ENCODE assay signal across 33 cellular contexts in genomic region chr1:114131526-114132220, GRCh38. TPM values are rescaled to one million over a fixed set of nuclear protein-coding genes. Genes with fewer than 3 reads are reported as not detected.
DNase-seq lines count a peak whose midpoint lies in the region; ATAC-seq, FAIRE-seq and TF ChIP-seq lines count a peak whose summit lies in the region.
"Had no signal": no experiment of that assay in that cellular context is flagged by ENCODE, and none has a peak within 500 bp of the region (broad histone marks: within the 10 kb centered on the region; RNA-seq: fewer than 3 reads in every experiment).

No MANE protein-coding gene starts in this region.

- H3K36me3 Mint-ChIP-seq in WTC11 (peaks cover 89% of the 10 kb centered on the region), natural killer cell (no peaks in the 10 kb centered on the region)
- H3K36me3 Mint-ChIP-seq: immature natural killer cell; stimulated activated naive B cell treated with anti-CD40 and anti-IgM and Interleukin-4, amounts not matched to agents 10 μg/mL and 1 μg/mL and 100 μg/mL, for 72 hours; T-cell had no signal

- intact Hi-C loops in kidney (cut with DNase I), result no loop called here
- intact Hi-C loops in natural killer cell (cut with micrococcal nuclease), result no loop called here

- H3K9ac ChIP-seq in kidney (ENCODE audit: low read length in 2 of 2), result no peak overlapping the region
- H3K9ac ChIP-seq: BLaER1 treated with 17β-estradiol and CSF1 and Interleukin-3, amounts not matched to agents 10 nM and 100 nM had no signal

- H3K9me3 Mint-ChIP-seq in WTC11 (no peaks in the 10 kb centered on the region), natural killer cell (no peaks in the 10 kb centered on the region)
- H3K9me3 Mint-ChIP-seq: activated T-cell treated with anti-CD3 and anti-CD28 coated beads, Interleukin-2, amount 50 U/mL, for 24 hours; nephron progenitor cell; stimulated activated naive B cell treated with anti-CD40 and anti-IgM and Interleukin-4, amounts not matched to agents 10 μg/mL and 1 μg/mL and 100 μg/mL, for 72 hours; T-cell had no signal

- H3K4me3 Mint-ChIP-seq in WTC11 (no peak overlapping the region), natural killer cell (no peak overlapping the region)
- H3K4me3 Mint-ChIP-seq: activated T-cell treated with anti-CD3 and anti-CD28 coated beads, Interleukin-2, amount 50 U/mL, for 24 hours; immature natural killer cell; nephron progenitor cell; stimulated activated naive B cell treated with anti-CD40 and anti-IgM and Interleukin-4, amounts not matched to agents 10 μg/mL and 1 μg/mL and 100 μg/mL, for 72 hours; T-cell had no signal

- H3K27ac Mint-ChIP-seq in WTC11 (peak overlapping the region; percentile 48), natural killer cell (no peak overlapping the region)
- H3K27ac Mint-ChIP-seq: activated T-cell treated with anti-CD3 and anti-CD28 coated beads, Interleukin-2, amount 50 U/mL, for 24 hours; immature natural killer cell; nephron progenitor cell; stimulated activated naive B cell treated with anti-CD40 and anti-IgM and Interleukin-4, amounts not matched to agents 10 μg/mL and 1 μg/mL and 100 μg/mL, for 72 hours had no signal

- TF ChIP-seq CTCF in HEK293 (tag by site-specific recombination; IDR thresholded peaks at IDR 0.05) (no peak), WTC11 (IDR thresholded peaks at IDR 0.05) (no peak), kidney (IDR thresholded peaks at IDR 0.05; ENCODE audit: borderline replicate concordance, extremely low read depth, insufficient read depth) (no peak), natural killer cell (IDR thresholded peaks at IDR 0.05) (no peak)

- no peak for FAIRE-seq in kidney (lab: Jason Lieb, UNC)
- FAIRE-seq: astrocyte, G401.6 had no signal

- ATAC-seq in WTC11 (no peak), natural killer cell (no peak)
- ATAC-seq: left colon; mucosa of descending colon; stimulated activated naive B cell treated with anti-CD40 and anti-IgM and Interleukin-4, amounts not matched to agents 10 μg/mL and 1 μg/mL and 100 μg/mL, for 72 hours; T-cell had no signal

- peaks cover 38% of the 10 kb centered on the region for H3K4me1 Mint-ChIP-seq in WTC11
- H3K4me1 Mint-ChIP-seq in natural killer cell, result peaks cover 16 to 32% of the 10 kb centered on the region in 2 donors

- H3K27ac ChIP-seq in HEK293 (ENCODE audit: extremely low read depth, low read depth, low read length) (no peak overlapping the region), kidney (ENCODE audit: low read depth in 2 of 2, low read length in 2 of 2) (no peak overlapping the region)
- H3K27ac ChIP-seq: ovary, RWPE1, skin epidermis, upper lobe of left lung had no signal

- peak; percentile 31 for DNase-seq in EH (ENCODE audit: low read depth)
- no peak for DNase-seq in WTC11 (ENCODE audit: low spot score)
- DNase-seq in fibroblast of peridontal ligament (ENCODE audit: extremely low read depth), result peak; percentile 25
- no peak for DNase-seq in kidney
- no peak for DNase-seq in NCI-H226
- DNase-seq in natural killer cell, result no peak
- DNase-seq: activated CD4-positive, alpha-beta T cell treated with anti-CD3 and anti-CD28 coated beads, Interleukin-2, amount 50 U/mL, for 1 hour; activated T-cell treated with anti-CD3 and anti-CD28 coated beads, Interleukin-2, amount 50 U/mL, for 24 hours; DMS53; hypothalamus; immature natural killer cell; KBM-7; left colon; MM.1S; mucosa of descending colon; NCI-H1417 treated with DMSO at 0.1 percent for 48 hours; NCI-H2081; nephron progenitor cell; ovary; stimulated activated naive B cell treated with anti-CD40 and anti-IgM and Interleukin-4, amounts not matched to agents 10 μg/mL and 1 μg/mL and 100 μg/mL, for 72 hours; substantia nigra; T-cell; upper lobe of left lung had no signal

- H3K4me1 ChIP-seq in HEK293 (ENCODE audit: control insufficient read depth, insufficient read depth, low read length), result no peaks in the 10 kb centered on the region
- no peaks in the 10 kb centered on the region for H3K4me1 ChIP-seq in kidney (ENCODE audit: control insufficient read depth in 1 of 2, insufficient read depth in 1 of 2, low read depth in 1 of 2, low read length in 2 of 2)
- H3K4me1 ChIP-seq: upper lobe of left lung had no signal

- no peak overlapping the region for H3K4me3 ChIP-seq in HEK293 (ENCODE audit: low read depth, low read length)
- H3K4me3 ChIP-seq in kidney (ENCODE audit: low read length in 2 of 2), result no peak overlapping the region
- H3K4me3 ChIP-seq: BLaER1 treated with 17β-estradiol and CSF1 and Interleukin-3, amounts not matched to agents 10 nM and 100 nM; mucosa of descending colon; ovary; skin epidermis; upper lobe of left lung had no signal

- POLR2A ChIA-PET in HEK293 (lab: Yijun Ruan, JAX) (no interaction called here), WTC11 (lab: Charles Lee) (no interaction called here)

- no peaks in the 10 kb centered on the region for H3K9me3 ChIP-seq in HEK293 (ENCODE audit: control insufficient read depth, insufficient read depth, low read depth, low read length)
- no peaks in the 10 kb centered on the region for H3K9me3 ChIP-seq in kidney (ENCODE audit: control insufficient read depth in 1 of 2, low read length in 2 of 2)
- H3K9me3 ChIP-seq: BLaER1 treated with 17β-estradiol and CSF1 and Interleukin-3, amounts not matched to agents 10 nM and 100 nM; mucosa of descending colon; ovary; upper lobe of left lung had no signal

- peaks cover 0 to 5% of the 10 kb centered on the region in 2 experiments; a peak in 1 of 3 replicates for H3K36me3 ChIP-seq in HEK293 (ENCODE audit: control insufficient read depth in 2 of 2, insufficient read depth in 1 of 2, low read length in 2 of 2)
- no peaks in the 10 kb centered on the region for H3K36me3 ChIP-seq in kidney (ENCODE audit: control insufficient read depth in 1 of 2, insufficient read depth in 2 of 2, low read length in 2 of 2)
- H3K36me3 ChIP-seq: BLaER1 treated with 17β-estradiol and CSF1 and Interleukin-3, amounts not matched to agents 10 nM and 100 nM; ovary; upper lobe of left lung had no signal

- CTCF ChIA-PET in HEK293 (lab: Yijun Ruan, JAX) (interaction anchor here (0.5 kb wide), 1 partner anchor 909 kb away, joined by 3 read pairs; no protein-coding TSS in a partner anchor), WTC11 (lab: Charles Lee) (interaction anchor here (0.6 to 2.2 kb wide), 7 partner anchors 24 to 201 kb away, joined by 3 to 11 read pairs (median 3); partner anchors contain the start of gene OLFML3)

- H3K27me3 Mint-ChIP-seq in WTC11 (ENCODE audit: low read depth), result no peaks in the 10 kb centered on the region
- peaks cover 9 to 13% of the 10 kb centered on the region in 2 donors for H3K27me3 Mint-ChIP-seq in natural killer cell (ENCODE audit: low read depth in 2 of 2)

TF ChIP-seq in HEK293, 187 proteins besides CTCF, POLR2A, EP300 and RAD21:
- TF ChIP-seq SCRT2 (tag by site-specific recombination; IDR thresholded peaks at IDR 0.05), result peak; percentile 81
- no peak for TF ChIP-seq ZNF16 (tag by site-specific recombination; IDR thresholded peaks at IDR 0.05; ENCODE audit: low read depth)
TF ChIP-seq in HEK293: peak in this region for 1.

TF ChIP-seq in WTC11, 78 proteins besides CTCF, POLR2A, EP300 and RAD21:
- TF ChIP-seq E2F4 (CRISPR knock-in tag; IDR thresholded peaks at IDR 0.05; ENCODE audit: borderline replicate concordance, low read depth) (no peak), FOXP4 (CRISPR knock-in tag; IDR thresholded peaks at IDR 0.05) (no peak), SOX15 (CRISPR knock-in tag; IDR thresholded peaks at IDR 0.05) (no peak)

RNA-seq across cellular contexts. Expression of gene SYT6, which starts 22.0 kb away (rescaled TPM):
- total RNA-seq in WTC11 (2021) (54.2 to 58.2 TPM (median 55.9 TPM) in 3 replicates), kidney (0.06 TPM), natural killer cell (under 1 TPM in 1 of 3 donors, not detected in 2; 0.13 TPM)
- 1.7 TPM for polyA plus RNA-seq in kidney (ENCODE audit: insufficient read depth, low read depth, low replicate concordance)
- total RNA-seq: lung microvascular endothelial cell, renal cortical epithelial cell, SK-MEL-5 had no signal
- polyA plus RNA-seq: AG04450, immature natural killer cell had no signal

Comparison
In these comparisons a context has a peak if more than half of its experiments do, and no peak if none do; other contexts are left out.
1. DNase-seq: peak in EH (single experiment) and fibroblast of peridontal ligament (single experiment); none in WTC11 (single experiment), kidney (single experiment), NCI-H226 (single experiment) and natural killer cell (single experiment).
2. RNA of gene SYT6, which starts 22.0 kb away (total RNA-seq): 54.2 to 58.2 TPM in WTC11; 0.06 TPM in kidney (single experiment) and 0.13 TPM in natural killer cell; every median in the first group is over 10 times any median in the second.